38 cellular contexts compared by ENCODE assay signal in genomic region chr19:38796154-38796553, GRCh38. TPM values are rescaled to one million over a fixed set of nuclear protein-coding genes. Genes with fewer than 3 reads are reported as not detected.
"Had no signal": no experiment of that assay in that cellular context is flagged by ENCODE, and none has a peak within 500 bp of the region (broad histone marks: within the 10 kb centered on the region; RNA-seq: fewer than 3 reads in every experiment).

No MANE protein-coding gene starts in this region.

- H3K36me3 ChIP-seq: MG63 had no signal

- H3K27me3 ChIP-seq: MG63 had no signal

- DNase-seq: Kasumi-1, MG63, MM.1S, MV-4-11, NCI-H1048, NCI-H1092, NCI-H1092 treated with DMSO at 0.1 percent for 48 hours, NCI-H1105, NCI-H1105 treated with DMSO at 0.1 percent for 48 hours, NCI-H1417, NCI-H1417 treated with DMSO at 0.1 percent for 48 hours, NCI-H1436, NCI-H1436 treated with DMSO at 0.1 percent for 48 hours, NCI-H146, NCI-H1694, NCI-H1694 treated with DMSO at 0.1 percent for 48 hours, NCI-H187, NCI-H187 treated with DMSO at 0.1 percent for 48 hours, NCI-H1930, NCI-H2029, NCI-H2029 treated with DMSO at 0.1 percent for 48 hours, NCI-H2081, NCI-H2081 treated with DMSO at 0.1 percent for 48 hours, NCI-H2107, NCI-H2171, NCI-H2171 treated with DMSO at 0.1 percent for 48 hours, NCI-H2227 treated with DMSO at 0.1 percent for 48 hours, NCI-H226, NCI-H345, NCI-H446, NCI-H446 treated with DMSO at 0.1 percent for 48 hours, NCI-H510A, NCI-H510A treated with DMSO at 0.1 percent for 48 hours, NCI-H524 treated with DMSO at 0.1 percent for 48 hours had no signal

- H3K4me3 ChIP-seq: MG63 had no signal

RNA-seq across cellular contexts. Expression of gene LGALS7B, which starts 7.2 kb away (rescaled TPM):
- total RNA-seq: LHCN-M2, M059J, NCI-H460 had no signal

RNA-seq across cellular contexts. Expression of gene LGALS4, which starts 16.6 kb away (rescaled TPM):
- total RNA-seq: LHCN-M2, M059J, MCF 10A, NCI-H460 had no signal

RNA-seq across cellular contexts. Expression of gene LGALS7, which starts 22.8 kb away (rescaled TPM):
- total RNA-seq: LHCN-M2, M059J, NCI-H460 had no signal

RNA-seq across cellular contexts. Expression of gene CAPN12, which starts 51.9 kb away (rescaled TPM):
- total RNA-seq: LHCN-M2, MCF 10A had no signal
